In genomic region chr5:179907570-179908324, GRCh38 we compare ENCODE assay signal across 8 cellular contexts. TPM values are rescaled to one million over a fixed set of nuclear protein-coding genes. Genes with fewer than 3 reads are reported as not detected.
DNase-seq lines count a peak whose midpoint lies in the region; ATAC-seq and TF ChIP-seq lines count a peak whose summit lies in the region.

TSS of gene TBC1D9B (minus strand) at chr5:179907897. CDS start at chr5:179907821, 76 bp downstream.

- peaks cover 18% of the 10 kb centered on the region for H3K36me3 ChIP-seq in adipocyte (ENCODE audit: control insufficient read depth, insufficient read depth, low read length, severe bottlenecking)
- peaks cover 0 to 10% (median 5%) of the 10 kb centered on the region in 4 donors for H3K36me3 ChIP-seq in transverse colon

- peak within 1 kb of the TSS; percentile 82 to 88 (median 84) for H3K27ac ChIP-seq in transverse colon

- H3K4me3 ChIP-seq in adipocyte (ENCODE audit: low read length) (peak within 1 kb of the TSS; percentile 92), transverse colon (peak within 1 kb of the TSS; percentile 56 to 81 (median 66))

- H3K27me3 ChIP-seq in adipocyte (replicated peaks; ENCODE audit: control insufficient read depth, insufficient read depth, low read length) (no peaks in the 10 kb centered on the region), transverse colon (no peaks in the 10 kb centered on the region)

- intact Hi-C loops in cardiac septum (cut with DNase I) = loop anchor here (2.0 to 5.0 kb wide), 3 partner anchors 41 to 165 kb away; partner anchors contain the start of genes MGAT4B and RNF130
- intact Hi-C loops in posterior cingulate gyrus (cut with DNase I) = loop anchor here (1.0 to 5.0 kb wide), 4 partner anchors 50 to 183 kb away; partner anchors contain the start of gene MRNIP
- intact Hi-C loops in transverse colon (cut with DNase I; ENCODE audit: low total_unique reads) = loop anchor here (5.0 kb wide), 1 partner anchor 105 kb away; no protein-coding TSS in a partner anchor

- DNase-seq in EL (peak; percentile 70), HuH-7.5 (ENCODE audit: low spot score) (peak; percentile 86), T follicular helper cell (ENCODE audit: low read depth) (peak; percentile 61), adipocyte (ENCODE audit: low read depth) (peak; percentile 91), cardiac septum (ENCODE audit: low spot score) (peak; percentile 86), posterior cingulate gyrus (peak in 8 of 10 donors; percentile 38 to 93 (median 55)), transverse colon (peak; percentile 71)

- TF ChIP-seq EP300 in transverse colon (IDR thresholded peaks at IDR 0.05; ENCODE audit: low read depth) = no peak

- in situ Hi-C loops in transverse colon (cut with MboI; ENCODE audit: low pct_ligation_motif_present in 1 of 4, low pct_unique_long_range_greater_than_20kb in 1 of 4, low sequenced_read_pairs in 3 of 4) = loop anchor here in 1 of 4 donors (25.0 kb wide), 1 partner anchor 180 kb away; no protein-coding TSS in a partner anchor

- ATAC-seq in GM21515 (IDR thresholded peaks at IDR 0.05; ENCODE audit: unreplicated experiment) = peak; percentile 75

- peaks cover 12% of the 10 kb centered on the region for H3K4me1 ChIP-seq in adipocyte (ENCODE audit: control insufficient read depth, insufficient read depth, low read length)
- H3K4me1 ChIP-seq in transverse colon = peaks cover 14 to 23% (median 20%) of the 10 kb centered on the region in 4 donors

- 2 to 3% methylated on average over 6 to 44 of the region's 102 CpGs for WGBS in transverse colon (ENCODE audit: low coverage in 1 of 2), 2 donors

- peak within 1 kb of the TSS; percentile 89 for H3K9ac ChIP-seq in adipocyte (ENCODE audit: low read length)

- TF ChIP-seq POLR2A in transverse colon (IDR thresholded peaks at IDR 0.05) = no peak

- peak in 4 of 5 experiments; percentile 28 to 49 (median 35) for TF ChIP-seq CTCF in transverse colon (IDR thresholded peaks at IDR 0.05)

- no peaks in the 10 kb centered on the region for H3K9me3 ChIP-seq in adipocyte (ENCODE audit: control insufficient read depth, low read length)
- no peaks in the 10 kb centered on the region for H3K9me3 ChIP-seq in transverse colon

RNA-seq across cellular contexts. Expression of gene TBC1D9B, which starts in this region (rescaled TPM):
- 41.3 TPM for total RNA-seq in cardiac septum
- 100 to 1,000 TPM in 2 of 4 donors, 10 to 100 TPM in 2; 90.5 to 178 (median 127) TPM for total RNA-seq in transverse colon

Comparison
In these comparisons a context has a peak if more than half of its experiments do, and no peak if none do; other contexts are left out.
1. Peak in every context shown above with its lines: DNase-seq, ATAC-seq, H3K4me3 ChIP-seq and H3K27ac ChIP-seq.